26 cellular contexts compared by ENCODE assay signal in genomic region chr1:170149971-170150370, GRCh38. TPM values are rescaled to one million over a fixed set of nuclear protein-coding genes. Genes with fewer than 3 reads are reported as not detected.
"Had no signal": no experiment of that assay in that cellular context is flagged by ENCODE, and none has a peak within 500 bp of the region (broad histone marks: within the 10 kb centered on the region; RNA-seq: fewer than 3 reads in every experiment).

No MANE protein-coding gene starts in this region.

- H3K4me3 ChIP-seq: coronary artery, esophagus muscularis mucosa, gastroesophageal sphincter, lower lobe of right lung, ovary, prostate gland, transverse colon, uterus had no signal

- H3K9me3 ChIP-seq: ovary, prostate gland, uterus had no signal

- H3K27ac ChIP-seq: coronary artery, esophagus muscularis mucosa, gastroesophageal sphincter, lower lobe of right lung, ovary, prostate gland, transverse colon, uterus had no signal

- H3K36me3 ChIP-seq: esophagus muscularis mucosa, gastroesophageal sphincter, lower lobe of right lung, ovary, prostate gland, transverse colon, uterus had no signal

- DNase-seq: activated CD4-positive, alpha-beta T cell treated with anti-CD3 and anti-CD28 coated beads for 1 hour; activated CD4-positive, alpha-beta T cell treated with anti-CD3 and anti-CD28 coated beads, Interleukin-2, amount 50 U/mL, for 1 hour; activated CD8-positive, alpha-beta memory T cell treated with anti-CD3 and anti-CD28 coated beads, Interleukin-2, amount 50 U/mL, for 48 hours; activated naive CD4-positive, alpha-beta T cell treated with anti-CD3 and anti-CD28 coated beads for 36 hours; activated naive CD8-positive, alpha-beta T cell treated with anti-CD3 and anti-CD28 coated beads, Interleukin-2, amount 10 ng/mL, durations not matched to agents 7 days and 5 days; activated T-cell treated with anti-CD3 and anti-CD28 coated beads, Interleukin-2, amount 50 U/mL, for 4 hours; amygdala; cerebellar nuclear complex; head of caudate nucleus; islet precursor cell; left cardiac atrium; lower lobe of right lung; naive thymus-derived CD8-positive, alpha-beta T cell; ovary; stimulated activated CD4-positive, alpha-beta T cell treated with anti-CD3 and anti-CD28 coated beads, Interleukin-12 subunit alpha, Interleukin-12 subunit beta, amount 100 ng/mL, for 4 hours; T-helper 9 cell; transverse colon; uterus had no signal

- H3K27ac Mint-ChIP-seq: activated naive CD4-positive, alpha-beta T cell treated with anti-CD3 and anti-CD28 coated beads for 36 hours; activated naive CD8-positive, alpha-beta T cell treated with anti-CD3 and anti-CD28 coated beads, Interleukin-2, amount 10 ng/mL, durations not matched to agents 7 days and 5 days; naive thymus-derived CD8-positive, alpha-beta T cell; stimulated activated effector memory CD8-positive, alpha-beta T cell treated with anti-CD3 and anti-CD28 coated beads, Interleukin-12 subunit alpha, Interleukin-12 subunit beta, amount 100 ng/mL, for 72 hours had no signal

- H3K4me3 Mint-ChIP-seq: activated naive CD4-positive, alpha-beta T cell treated with anti-CD3 and anti-CD28 coated beads for 36 hours; activated naive CD8-positive, alpha-beta T cell treated with anti-CD3 and anti-CD28 coated beads, Interleukin-2, amount 10 ng/mL, durations not matched to agents 7 days and 5 days; activated T-cell treated with anti-CD3 and anti-CD28 coated beads, Interleukin-2, amount 50 U/mL, for 4 hours; naive thymus-derived CD8-positive, alpha-beta T cell; stimulated activated effector memory CD8-positive, alpha-beta T cell treated with anti-CD3 and anti-CD28 coated beads, Interleukin-12 subunit alpha, Interleukin-12 subunit beta, amount 100 ng/mL, for 72 hours had no signal

- H3K36me3 Mint-ChIP-seq: activated naive CD8-positive, alpha-beta T cell treated with anti-CD3 and anti-CD28 coated beads, Interleukin-2, amount 10 ng/mL, durations not matched to agents 7 days and 5 days; stimulated activated effector memory CD8-positive, alpha-beta T cell treated with anti-CD3 and anti-CD28 coated beads, Interleukin-12 subunit alpha, Interleukin-12 subunit beta, amount 100 ng/mL, for 72 hours had no signal

- H3K4me1 ChIP-seq: esophagus muscularis mucosa, gastroesophageal sphincter, lower lobe of right lung, prostate gland, uterus had no signal

- H3K27me3 ChIP-seq: esophagus muscularis mucosa, gastroesophageal sphincter, ovary, transverse colon, uterus had no signal

- ATAC-seq: activated T-cell treated with anti-CD3 and anti-CD28 coated beads, Interleukin-2, amount 50 U/mL, for 4 hours; gastroesophageal sphincter; left cardiac atrium; lower lobe of right lung; naive thymus-derived CD8-positive, alpha-beta T cell; stimulated activated effector memory CD8-positive, alpha-beta T cell treated with anti-CD3 and anti-CD28 coated beads, Interleukin-12 subunit alpha, Interleukin-12 subunit beta, amount 100 ng/mL, for 72 hours had no signal

- H3K4me1 Mint-ChIP-seq: stimulated activated effector memory CD8-positive, alpha-beta T cell treated with anti-CD3 and anti-CD28 coated beads, Interleukin-12 subunit alpha, Interleukin-12 subunit beta, amount 100 ng/mL, for 72 hours had no signal

RNA-seq across cellular contexts. Expression of gene NTMT2, which starts 4.2 kb away (rescaled TPM):
- total RNA-seq: activated CD8-positive, alpha-beta memory T cell treated with anti-CD3 and anti-CD28 coated beads for 36 hours; activated naive CD4-positive, alpha-beta T cell treated with anti-CD3 and anti-CD28 coated beads for 36 hours; activated naive CD8-positive, alpha-beta T cell treated with anti-CD3 and anti-CD28 coated beads, Interleukin-2, amount 10 ng/mL, durations not matched to agents 7 days and 5 days; activated T-cell treated with anti-CD3 and anti-CD28 coated beads, Interleukin-2, amount 50 U/mL, for 4 hours; esophagus muscularis mucosa; gastroesophageal sphincter; lower lobe of right lung; mesenteric fat pad; naive thymus-derived CD8-positive, alpha-beta T cell; ovary; prostate gland; T-helper 1 cell treated with Interleukin-12 subunit alpha and Interleukin-12 subunit beta and Interleukin-4 antibody, amounts not matched to agents 30 ng/mL and 1 ng/mL, for 36 hours; transverse colon; uterus had no signal
- polyA plus RNA-seq: naive thymus-derived CD8-positive, alpha-beta T cell; ovary had no signal
